ENCODE assay signal across 9 cellular contexts in genomic region chr5:157290981-157291711, GRCh38. TPM values are rescaled to one million over a fixed set of nuclear protein-coding genes. Genes with fewer than 3 reads are reported as not detected.
A peak's percentile ranks its signal among the peaks of the same experiment; 100 is the strongest.
DNase-seq lines count a peak whose midpoint lies in the region; ATAC-seq and TF ChIP-seq lines count a peak whose summit lies in the region.
"Had no signal": no experiment of that assay in that cellular context is flagged by ENCODE, and none has a peak within 500 bp of the region (broad histone marks: within the 10 kb centered on the region; RNA-seq: fewer than 3 reads in every experiment).

No MANE protein-coding gene starts in this region.

- H3K4me3 ChIP-seq in lower lobe of right lung, result no peak overlapping the region
- H3K4me3 ChIP-seq in gastrocnemius medialis, result no peak overlapping the region
- H3K4me3 ChIP-seq: BLaER1 had no signal

- H3K36me3 Mint-ChIP-seq in activated CD4-positive, alpha-beta T cell treated with anti-CD3 and anti-CD28 coated beads, Interleukin-2, amount 10 ng/mL, durations not matched to agents 7 days and 5 days (ENCODE audit: low read depth), result peaks cover 82% of the 10 kb centered on the region

- DNase-seq in activated CD4-positive, alpha-beta T cell treated with anti-CD3 and anti-CD28 coated beads, Interleukin-2, amount 10 ng/mL, durations not matched to agents 7 days and 5 days, result no peak
- no peak for DNase-seq in activated CD4-positive, alpha-beta T cell treated with anti-CD3 and anti-CD28 coated beads, Interleukin-2, amount 50 U/mL, for 4 hours
- DNase-seq in RPMI7951 (ENCODE audit: low read depth) (peak; percentile 8), lower lobe of right lung (no peak), posterior vena cava (ENCODE audit: low spot score) (no peak), gastrocnemius medialis (no peak), NCI-H2081 (lab: John Stamatoyannopoulos, UW) (no peak)

- H3K27ac ChIP-seq in lower lobe of right lung, result no peak overlapping the region
- no peak overlapping the region for H3K27ac ChIP-seq in gastrocnemius medialis
- H3K27ac ChIP-seq: BLaER1 had no signal

- TF ChIP-seq POLR2A in gastrocnemius medialis (IDR thresholded peaks at IDR 0.05), result no peak

- peak overlapping the region; percentile 44 for H3K27ac Mint-ChIP-seq in activated CD4-positive, alpha-beta T cell treated with anti-CD3 and anti-CD28 coated beads, Interleukin-2, amount 10 ng/mL, durations not matched to agents 7 days and 5 days

- H3K9me3 ChIP-seq in lower lobe of right lung (no peaks in the 10 kb centered on the region), gastrocnemius medialis (no peaks in the 10 kb centered on the region)
- H3K9me3 ChIP-seq: BLaER1 had no signal

- H3K27me3 ChIP-seq in lower lobe of right lung (ENCODE audit: low read depth) (no peaks in the 10 kb centered on the region), gastrocnemius medialis (no peaks in the 10 kb centered on the region)
- H3K27me3 ChIP-seq: BLaER1 had no signal

- no peaks in the 10 kb centered on the region for H3K9me3 Mint-ChIP-seq in activated CD4-positive, alpha-beta T cell treated with anti-CD3 and anti-CD28 coated beads, Interleukin-2, amount 10 ng/mL, durations not matched to agents 7 days and 5 days

- H3K27me3 Mint-ChIP-seq in activated CD4-positive, alpha-beta T cell treated with anti-CD3 and anti-CD28 coated beads, Interleukin-2, amount 10 ng/mL, durations not matched to agents 7 days and 5 days, result no peaks in the 10 kb centered on the region

- CTCF ChIA-PET in activated CD4-positive, alpha-beta T cell treated with anti-CD3 and anti-CD28 coated beads, Interleukin-2, amount 10 ng/mL, durations not matched to agents 7 days and 5 days (lab: Charles Lee), result interaction anchor here (1.7 kb wide), 1 partner anchor 24 kb away, joined by 4 read pairs; no protein-coding TSS in a partner anchor

- H3K4me1 ChIP-seq in lower lobe of right lung (no peaks in the 10 kb centered on the region), gastrocnemius medialis (peaks cover 6 to 9% of the 10 kb centered on the region in 2 donors)
- H3K4me1 ChIP-seq: BLaER1 had no signal

- H3K4me1 Mint-ChIP-seq in activated CD4-positive, alpha-beta T cell treated with anti-CD3 and anti-CD28 coated beads, Interleukin-2, amount 10 ng/mL, durations not matched to agents 7 days and 5 days, result peaks cover 69% of the 10 kb centered on the region

- H3K36me3 ChIP-seq in lower lobe of right lung (peaks cover 22% of the 10 kb centered on the region), gastrocnemius medialis (no peaks in the 10 kb centered on the region)

- intact Hi-C loops in lower lobe of right lung (cut with DNase I) (no loop called here), posterior vena cava (cut with DNase I) (no loop called here), gastrocnemius medialis (cut with DNase I; ENCODE audit: low total_unique reads) (no loop called here)

- POLR2A ChIA-PET in activated CD4-positive, alpha-beta T cell treated with anti-CD3 and anti-CD28 coated beads, Interleukin-2, amount 10 ng/mL, durations not matched to agents 7 days and 5 days (lab: Charles Lee), result no interaction called here

- TF ChIP-seq CTCF in lower lobe of right lung (IDR thresholded peaks at IDR 0.05), result no peak
- TF ChIP-seq CTCF in gastrocnemius medialis (IDR thresholded peaks at IDR 0.05 in 4 of 5, conservative IDR thresholded peaks at IDR 0.05 in 1 of 5), result no peak

- ATAC-seq in HG02852 (IDR thresholded peaks at IDR 0.05; ENCODE audit: unreplicated experiment) (peak; percentile 81), lower lobe of right lung (peak; percentile 37 to 39), gastrocnemius medialis (no peak)

- in situ Hi-C loops in gastrocnemius medialis (cut with MboI; ENCODE audit: low sequenced_read_pairs in 4 of 4), result no loop called here

- no peak overlapping the region for H3K4me3 Mint-ChIP-seq in activated CD4-positive, alpha-beta T cell treated with anti-CD3 and anti-CD28 coated beads, Interleukin-2, amount 10 ng/mL, durations not matched to agents 7 days and 5 days

RNA-seq across cellular contexts. Expression of gene CYFIP2, which starts 25.2 kb away (rescaled TPM):
- 100 to 1,000 TPM; 452 to 606 TPM for total RNA-seq in activated CD4-positive, alpha-beta T cell treated with anti-CD3 and anti-CD28 coated beads, Interleukin-2, amount 10 ng/mL, durations not matched to agents 7 days and 5 days
- 0.10 and 0.36 TPM in 2 replicates for total RNA-seq in RPMI7951 (2014; rRNA removed; shearing (Covaris generic))
- total RNA-seq in lower lobe of right lung (36.6 TPM), posterior vena cava (100 to 1,000 TPM in 1 of 2 donors, 10 to 100 TPM in 1; 96.6 to 109 TPM), gastrocnemius medialis (10 to 100 TPM in 2 of 4 donors, 1 to 10 TPM in 2; 5.9 to 15.5 (median 10.7) TPM)

Comparison
In these comparisons a context has a peak if more than half of its experiments do, and no peak if none do; other contexts are left out.
1. ATAC-seq: peak in HG02852 (single experiment) and lower lobe of right lung (2 of 2); none in gastrocnemius medialis (0 of 2).
2. RNA of gene CYFIP2, which starts 25.2 kb away (total RNA-seq): 452 to 606 TPM in activated CD4-positive, alpha-beta T cell treated with anti-CD3 and anti-CD28 coated beads, Interleukin-2, amount 10 ng/mL, durations not matched to agents 7 days and 5 days; 96.6 to 109 TPM in posterior vena cava, 36.6 TPM in lower lobe of right lung (single experiment), 5.9 to 15.5 TPM in gastrocnemius medialis and 0.10 to 0.36 TPM in RPMI7951; every median in the first group is over 4 times any median in the second.